8 cellular contexts compared by ENCODE assay signal in genomic region chr12:32679091-32679909, GRCh38. TPM values are rescaled to one million over a fixed set of nuclear protein-coding genes. Genes with fewer than 3 reads are reported as not detected.
DNase-seq lines count a peak whose midpoint lies in the region; ATAC-seq and TF ChIP-seq lines count a peak whose summit lies in the region.

Gene DNM1L (plus strand): TSS chr12:32679301. CDS start chr12:32679364, 63 bp downstream.

- peak; percentile 96 for TF ChIP-seq POLR2A in GM18951 (IDR thresholded peaks at IDR 0.05; ENCODE audit: extremely low read depth, insufficient read depth, insufficient read length)
- TF ChIP-seq POLR2A in spleen (IDR thresholded peaks at IDR 0.05), result peak; percentile 53 to 77 (median 69)

- TF ChIP-seq CTCF in activated B cell treated with CpG ODN at 0.5 μM for 24 hours (IDR thresholded peaks at IDR 0.05), result no peak
- peak in 10 of 11 experiments; percentile 18 to 69 (median 48) for TF ChIP-seq CTCF in spleen (IDR thresholded peaks at IDR 0.05 in 8 of 11, conservative IDR thresholded peaks at IDR 0.05 in 3 of 11)

- H3K9me3 Mint-ChIP-seq in activated B cell treated with CpG ODN at 0.5 μM for 24 hours, result no peaks in the 10 kb centered on the region
- no peaks in the 10 kb centered on the region for H3K9me3 Mint-ChIP-seq in immature natural killer cell

- H3K27ac Mint-ChIP-seq in activated B cell treated with CpG ODN at 0.5 μM for 24 hours (peak within 1 kb of the TSS; percentile 83), immature natural killer cell (peak within 1 kb of the TSS; percentile 81 to 93 (median 88))

- H3K4me3 ChIP-seq in spleen, result peak within 1 kb of the TSS; percentile 84 to 99 (median 96)

- H3K4me3 Mint-ChIP-seq in activated B cell treated with CpG ODN at 0.5 μM for 24 hours, result peak within 1 kb of the TSS; percentile 90
- H3K4me3 Mint-ChIP-seq in immature natural killer cell, result peak within 1 kb of the TSS; percentile 89 to 98 (median 90)

- H3K27me3 ChIP-seq in spleen (replicated peaks in 1 of 7), result no peaks in the 10 kb centered on the region

- ATAC-seq in HG03196 (IDR thresholded peaks at IDR 0.05; ENCODE audit: unreplicated experiment) (peak; percentile 96), activated B cell treated with CpG ODN at 0.5 μM for 24 hours (ENCODE audit: low read depth) (peak; percentile 95)

- intact Hi-C loops in activated B cell treated with CpG ODN at 0.5 μM for 24 hours (cut with micrococcal nuclease) (loop anchor here (1.0 to 10.0 kb wide), 9 partner anchors 43 to 1925 kb away; partner anchors contain the start of genes ALG10, CAPRIN2, ETFBKMT and SINHCAF), spleen (cut with DNase I; ENCODE audit: low total_unique reads) (loop anchor here (10.0 kb wide), 1 partner anchor 1024 kb away; the partner anchor contains the start of gene ETFBKMT)

- H3K9me3 ChIP-seq in spleen, result no peaks in the 10 kb centered on the region

- peaks cover 11% of the 10 kb centered on the region for H3K36me3 Mint-ChIP-seq in activated B cell treated with CpG ODN at 0.5 μM for 24 hours (ENCODE audit: low read depth)
- no peaks in the 10 kb centered on the region for H3K36me3 Mint-ChIP-seq in immature natural killer cell

- DNase-seq in AG08395 (ENCODE audit: low spot score) (peak; percentile 96), NCI-H345 (lab: John Stamatoyannopoulos, UW) (peak; percentile 98), activated B cell treated with CpG ODN at 0.5 μM for 24 hours (peak; percentile 86), caudate nucleus (lab: John Stamatoyannopoulos, UW) (peak; percentile 63 to 97 (median 93)), immature natural killer cell (peak; percentile 90 to 91 (median 91)), spleen (peak; percentile 99)

- H3K4me1 Mint-ChIP-seq in activated B cell treated with CpG ODN at 0.5 μM for 24 hours (peaks cover 36% of the 10 kb centered on the region), immature natural killer cell (peaks cover 19 to 28% of the 10 kb centered on the region in 2 donors)

- POLR2A ChIA-PET in activated B cell treated with CpG ODN at 0.5 μM for 24 hours (lab: Charles Lee), result interaction anchor here (0.6 to 1.7 kb wide), 4 partner anchors 22 to 1276 kb away, joined by 3 to 12 read pairs (median 6); partner anchors contain the start of gene YARS2

- peaks cover 0 to 13% (median 0%) of the 10 kb centered on the region in 6 donors for H3K36me3 ChIP-seq in spleen

- H3K4me1 ChIP-seq in spleen, result peaks cover 8 to 52% (median 26%) of the 10 kb centered on the region in 6 donors

- H3K27ac ChIP-seq in caudate nucleus (ENCODE audit: low read depth, low read length), result peak within 1 kb of the TSS; percentile 88
- H3K27ac ChIP-seq in spleen, result peak within 1 kb of the TSS; percentile 85 to 96 (median 92)

- H3K27me3 Mint-ChIP-seq in activated B cell treated with CpG ODN at 0.5 μM for 24 hours (no peaks in the 10 kb centered on the region), immature natural killer cell (ENCODE audit: low read depth in 3 of 3) (peaks cover 0 to 2% (median 0%) of the 10 kb centered on the region in 3 donors)

- 0 to 1% (median 0%) methylated on average over 38 to 76 of the region's 76 CpGs for WGBS in spleen, 5 donors

- in situ Hi-C loops in GM18951 (cut with MboI; ENCODE audit: low sequenced_read_pairs, unreplicated experiment), result loop anchor here (25.0 kb wide), 1 partner anchor 767 kb away; no protein-coding TSS in a partner anchor

- CTCF ChIA-PET in activated B cell treated with CpG ODN at 0.5 μM for 24 hours (lab: Charles Lee), result no interaction called here

RNA-seq across cellular contexts. Expression of gene DNM1L, which starts in this region (rescaled TPM):
- 67.8 and 83.1 TPM in 2 replicates for total RNA-seq in activated B cell treated with CpG ODN at 0.5 μM for 24 hours
- polyA plus RNA-seq in immature natural killer cell, result 10 to 100 TPM; 13.6 to 30.7 (median 17.5) TPM
- 10 to 100 TPM; 40.5 to 73.7 (median 56.0) TPM for total RNA-seq in spleen
- polyA plus RNA-seq in spleen, result 10 to 100 TPM; 19.2 to 26.0 (median 24.8) TPM

Comparison
In these comparisons a context has a peak if more than half of its experiments do, and no peak if none do; other contexts are left out.
1. Peak in every context shown above with its lines: DNase-seq, ATAC-seq, H3K4me3 ChIP-seq and H3K27ac ChIP-seq.